In the genomic region with DNA sequence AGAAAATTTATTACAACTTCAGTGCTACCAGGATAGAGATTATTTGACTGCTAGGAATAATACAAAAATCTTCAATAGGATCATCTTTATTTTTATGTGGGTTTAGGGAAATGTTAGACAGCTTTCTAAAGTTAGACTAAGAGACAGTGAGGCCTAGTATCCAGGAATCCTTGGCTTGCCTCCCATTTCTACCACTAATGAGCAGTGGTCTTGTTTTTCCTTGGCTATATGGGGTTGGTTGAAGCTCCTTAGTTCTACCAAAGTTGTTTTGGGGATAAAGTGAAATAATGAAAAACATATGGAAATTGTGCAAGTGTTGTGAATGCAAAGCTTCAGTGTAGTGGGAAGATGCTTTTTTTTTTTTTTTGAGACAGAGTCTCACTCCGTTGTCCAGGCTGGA, we compare ENCODE assay signal across 31 cellular contexts.
"Had no signal": no experiment of that assay in that cellular context is flagged by ENCODE, and none has a peak within 500 bp of the region (broad histone marks: within the 10 kb centered on the region; RNA-seq: fewer than 3 reads in every experiment).

No MANE protein-coding gene starts in this region.

- H3K27me3 ChIP-seq: esophagus muscularis mucosa, pancreas, sigmoid colon, suprapubic skin, tibial artery, upper lobe of right lung had no signal

- DNase-seq: activated CD4-positive, alpha-beta T cell treated with anti-CD3 and anti-CD28 coated beads for 4 hours; activated CD4-positive, alpha-beta T cell treated with anti-CD3 and anti-CD28 coated beads, Interleukin-2, amount 50 U/mL, for 48 hours; activated CD4-positive, CD25-positive, alpha-beta regulatory T cell; activated CD8-positive, alpha-beta memory T cell treated with anti-CD3 and anti-CD28 coated beads for 24 hours; activated effector memory CD4-positive, alpha-beta T cell treated with anti-CD3 and anti-CD28 coated beads, Interleukin-2, amount 50 U/mL, for 16 hours; activated naive CD4-positive, alpha-beta T cell treated with anti-CD3 and anti-CD28 coated beads for 36 hours; activated naive CD8-positive, alpha-beta T cell treated with anti-CD3 and anti-CD28 coated beads for 36 hours; amniotic stem cell; caudate nucleus; endodermal cell; head of caudate nucleus; hypothalamus; immature natural killer cell; kidney; left colon; naive thymus-derived CD8-positive, alpha-beta T cell; nucleus accumbens; pancreas; psoas muscle; sigmoid colon; stimulated activated CD4-positive, alpha-beta T cell treated with anti-CD3 and anti-CD28 coated beads, Interleukin-1b, Interleukin-23, amount 100 ng/mL, for 48 hours; stimulated activated naive B cell treated with anti-CD40 and anti-IgM and Interleukin-4, amounts not matched to agents 10 μg/mL and 1 μg/mL and 100 μg/mL, for 72 hours; T-helper 1 cell; tibial artery; upper lobe of right lung had no signal

- H3K4me3 ChIP-seq: esophagus muscularis mucosa, pancreas, psoas muscle, sigmoid colon, smooth muscle cell, suprapubic skin, tibial artery, upper lobe of right lung had no signal

- H3K27ac Mint-ChIP-seq: activated naive CD4-positive, alpha-beta T cell treated with anti-CD3 and anti-CD28 coated beads for 36 hours; activated naive CD8-positive, alpha-beta T cell treated with anti-CD3 and anti-CD28 coated beads for 36 hours; endodermal cell; mesothelial cell of epicardium; naive thymus-derived CD8-positive, alpha-beta T cell; stimulated activated naive B cell treated with anti-CD40 and anti-IgM and Interleukin-4, amounts not matched to agents 10 μg/mL and 1 μg/mL and 100 μg/mL, for 72 hours; T-helper 2 cell treated with Interferon-gamma antibody and Interleukin-4, amounts not matched to agents 5 μg/mL and 100 μg/mL, for 36 hours had no signal

- H3K4me1 ChIP-seq: esophagus muscularis mucosa, pancreas, psoas muscle, sigmoid colon, suprapubic skin, tibial artery, upper lobe of right lung had no signal

- H3K27ac ChIP-seq: esophagus muscularis mucosa, pancreas, psoas muscle, sigmoid colon, suprapubic skin, tibial artery, upper lobe of right lung had no signal

- ATAC-seq: left colon; naive thymus-derived CD8-positive, alpha-beta T cell; pancreas; psoas muscle; stimulated activated naive B cell treated with anti-CD40 and anti-IgM and Interleukin-4, amounts not matched to agents 10 μg/mL and 1 μg/mL and 100 μg/mL, for 72 hours; upper lobe of right lung had no signal

- H3K9me3 ChIP-seq: esophagus muscularis mucosa, pancreas, psoas muscle, sigmoid colon, suprapubic skin, tibial artery, upper lobe of right lung had no signal

- H3K9me3 Mint-ChIP-seq: activated naive CD4-positive, alpha-beta T cell treated with anti-CD3 and anti-CD28 coated beads for 36 hours; activated naive CD8-positive, alpha-beta T cell treated with anti-CD3 and anti-CD28 coated beads for 36 hours; endodermal cell; immature natural killer cell; mesothelial cell of epicardium; naive thymus-derived CD8-positive, alpha-beta T cell; neural crest cell; stimulated activated naive B cell treated with anti-CD40 and anti-IgM and Interleukin-4, amounts not matched to agents 10 μg/mL and 1 μg/mL and 100 μg/mL, for 72 hours; T-helper 2 cell treated with Interferon-gamma antibody and Interleukin-4, amounts not matched to agents 5 μg/mL and 100 μg/mL, for 36 hours had no signal

- H3K4me3 Mint-ChIP-seq: activated naive CD4-positive, alpha-beta T cell treated with anti-CD3 and anti-CD28 coated beads for 36 hours; activated naive CD8-positive, alpha-beta T cell treated with anti-CD3 and anti-CD28 coated beads for 36 hours; endodermal cell; immature natural killer cell; mesothelial cell of epicardium; naive thymus-derived CD8-positive, alpha-beta T cell; neural crest cell; stimulated activated naive B cell treated with anti-CD40 and anti-IgM and Interleukin-4, amounts not matched to agents 10 μg/mL and 1 μg/mL and 100 μg/mL, for 72 hours; T-helper 2 cell treated with Interferon-gamma antibody and Interleukin-4, amounts not matched to agents 5 μg/mL and 100 μg/mL, for 36 hours had no signal

- H3K27me3 Mint-ChIP-seq: activated naive CD8-positive, alpha-beta T cell treated with anti-CD3 and anti-CD28 coated beads for 36 hours; naive thymus-derived CD8-positive, alpha-beta T cell; stimulated activated naive B cell treated with anti-CD40 and anti-IgM and Interleukin-4, amounts not matched to agents 10 μg/mL and 1 μg/mL and 100 μg/mL, for 72 hours had no signal

- H3K4me1 Mint-ChIP-seq: mesothelial cell of epicardium, neural crest cell had no signal
